ENCODE assay signal across 24 cellular contexts in genomic region chr1:3019516-3020051, GRCh38. TPM values are rescaled to one million over a fixed set of nuclear protein-coding genes. Genes with fewer than 3 reads are reported as not detected.
"Had no signal": no experiment of that assay in that cellular context is flagged by ENCODE, and none has a peak within 500 bp of the region (broad histone marks: within the 10 kb centered on the region; RNA-seq: fewer than 3 reads in every experiment).

No MANE protein-coding gene starts in this region.

- H3K4me1 ChIP-seq: foreskin keratinocyte had no signal

- ATAC-seq: activated CD8-positive, alpha-beta T cell treated with anti-CD3 and anti-CD28 coated beads for 36 hours; foreskin keratinocyte; naive thymus-derived CD4-positive, alpha-beta T cell; SK-N-SH treated with all-trans-retinoic acid at 6 μM for 48 hours; T-cell had no signal

- DNase-seq: activated B cell treated with CpG ODN at 0.5 μM for 24 hours; activated CD4-positive, alpha-beta T cell treated with anti-CD3 and anti-CD28 coated beads for 4 hours; activated CD8-positive, alpha-beta T cell treated with anti-CD3 and anti-CD28 coated beads for 36 hours; activated gamma-delta T cell; activated T-cell treated with anti-CD3 and anti-CD28 coated beads, Interleukin-2, amount 50 U/mL, for 24 hours; foreskin keratinocyte; hypothalamus; islet precursor cell; retina; SIG-M5; stimulated activated CD4-positive, alpha-beta T cell treated with anti-CD3 and anti-CD28 coated beads, Interleukin-2, amount 100 ng/mL, for 24 hours; stimulated activated naive CD4-positive, alpha-beta T cell treated with Interleukin-2 at 50 U/mL for 16 hours; T-helper 9 cell had no signal

- H3K4me3 ChIP-seq: cardiac muscle cell, tibial nerve had no signal

- H3K36me3 ChIP-seq: cardiac muscle cell, neutrophil, tibial nerve had no signal

- H3K9me3 ChIP-seq: neutrophil, tibial nerve had no signal

- H3K27me3 ChIP-seq: cardiac muscle cell, foreskin keratinocyte, neutrophil had no signal

- H3K27ac ChIP-seq: cardiac muscle cell, foreskin keratinocyte, neutrophil, tibial nerve had no signal

RNA-seq across cellular contexts. Expression of gene ACTRT2, which starts 1.7 kb away (rescaled TPM):
- total RNA-seq: activated B cell treated with CpG ODN at 0.5 μM for 24 hours; activated CD8-positive, alpha-beta T cell treated with anti-CD3 and anti-CD28 coated beads for 36 hours; cardiac muscle cell; epithelial cell of proximal tubule; fibroblast of lung; foreskin keratinocyte; left lobe of liver; mucosa of gallbladder; naive thymus-derived CD4-positive, alpha-beta T cell; subcutaneous adipose tissue; T-cell; tibial nerve had no signal

RNA-seq across cellular contexts. Expression of gene PRDM16, which starts 49.4 kb away (rescaled TPM):
- total RNA-seq: activated B cell treated with CpG ODN at 0.5 μM for 24 hours had no signal
